Comparison of ENCODE assay signal across 8 cellular contexts in the genomic region with DNA sequence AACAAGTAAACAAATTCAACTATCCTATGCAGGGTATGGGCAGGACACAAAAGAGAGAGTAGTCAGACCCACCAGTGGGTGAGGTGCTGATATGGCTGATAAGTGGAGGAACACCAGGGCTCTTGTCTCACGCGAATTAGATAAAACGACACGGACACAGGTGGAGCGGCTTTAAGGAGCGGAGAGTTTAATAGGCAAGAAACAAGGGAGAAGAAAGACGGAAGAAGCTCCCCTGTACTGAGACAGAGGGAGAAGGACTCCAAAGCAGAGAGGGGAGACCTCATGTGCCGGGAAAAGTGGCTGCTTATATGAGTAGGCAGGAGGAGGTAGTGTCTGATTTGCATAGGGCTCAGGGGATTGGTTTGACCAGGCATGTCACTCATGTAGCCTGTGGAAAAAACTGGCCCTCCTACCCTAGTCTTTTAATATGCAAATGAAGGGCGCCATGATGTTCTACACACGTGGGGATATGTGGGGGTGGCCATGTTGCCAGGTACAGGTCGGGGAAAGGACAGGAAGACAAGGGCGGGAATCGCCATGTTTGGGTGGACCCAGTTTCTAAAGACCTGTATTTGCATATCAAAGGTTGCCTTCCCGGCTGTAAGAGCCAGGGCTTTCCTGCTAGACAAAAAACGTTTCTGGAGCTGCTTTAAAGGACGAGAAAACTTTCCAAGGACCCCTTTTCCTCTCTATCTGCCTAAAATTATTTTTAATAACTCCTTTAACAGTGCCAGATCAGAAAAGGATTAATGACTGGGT. TPM values are rescaled to one million over a fixed set of nuclear protein-coding genes. Genes with fewer than 3 reads are reported as not detected.
DNase-seq lines count a peak whose midpoint lies in the region; ATAC-seq, FAIRE-seq and TF ChIP-seq lines count a peak whose summit lies in the region.

No MANE protein-coding gene starts in this region.

- peak overlapping the region; percentile 91 to 99 (median 91) for H3K27ac Mint-ChIP-seq in CD4-positive, CD25-positive, alpha-beta regulatory T cell
- peak overlapping the region; percentile 69 to 79 for H3K27ac Mint-ChIP-seq in activated naive CD4-positive, alpha-beta T cell treated with anti-CD3 and anti-CD28 coated beads, Interleukin-2, amount 50 U/mL, for 72 hours

- peak overlapping the region; percentile 56 for H3K27ac ChIP-seq in CD4-positive, CD25-positive, alpha-beta regulatory T cell (ENCODE audit: insufficient read depth, low read length, poor library complexity, severe bottlenecking)
- H3K27ac ChIP-seq in pancreas (peak overlapping the region; percentile 44 to 86 (median 69)), tibial nerve (peak overlapping the region in 2 of 4 donors; percentile 5 to 65)

- TF ChIP-seq POLR2A in tibial nerve (IDR thresholded peaks at IDR 0.05) = peak in 1 of 2 donors; percentile 32

- peaks cover 16% of the 10 kb centered on the region for H3K4me1 ChIP-seq in CD4-positive, CD25-positive, alpha-beta regulatory T cell (ENCODE audit: control insufficient read depth, insufficient read depth, low read length, poor library complexity, severe bottlenecking)
- H3K4me1 ChIP-seq in pancreas (peaks cover 0 to 8% (median 8%) of the 10 kb centered on the region in 3 donors), tibial nerve (no peaks in the 10 kb centered on the region)

- no peak for TF ChIP-seq CTCF in pancreas (IDR thresholded peaks at IDR 0.05)
- TF ChIP-seq CTCF in tibial nerve (IDR thresholded peaks at IDR 0.05) = no peak

- H3K4me3 ChIP-seq in CD4-positive, CD25-positive, alpha-beta regulatory T cell (ENCODE audit: low read depth, low read length) = peak overlapping the region; percentile 77
- H3K4me3 ChIP-seq in pancreas (peak overlapping the region in 3 of 4 donors; percentile 12 to 45 (median 34)), tibial nerve (peak overlapping the region; percentile 10 to 39 (median 28))

- H3K27me3 Mint-ChIP-seq in CD4-positive, CD25-positive, alpha-beta regulatory T cell = peaks cover 30% of the 10 kb centered on the region

- no peak for TF ChIP-seq EP300 in tibial nerve (IDR thresholded peaks at IDR 0.05)

- DNase-seq in CD4-positive, CD25-positive, alpha-beta regulatory T cell = peak; percentile 67 to 95 (median 78)
- DNase-seq in HPDE6-E6E7 (ENCODE audit: extremely low spot score) (peak; percentile 35), RKO (ENCODE audit: low spot score) (peak; percentile 22), Right ventricle myocardium inferior (ENCODE audit: missing footprints) (no peak), pancreas (peak; percentile 67 to 93 (median 91)), tibial nerve (ENCODE audit: low spot score in 2 of 2) (peak; percentile 19 to 29)
- peak; percentile 58 to 90 for DNase-seq in activated naive CD4-positive, alpha-beta T cell treated with anti-CD3 and anti-CD28 coated beads, Interleukin-2, amount 50 U/mL, for 72 hours (ENCODE audit: low spot score in 2 of 2)

- peak overlapping the region; percentile 60 to 87 (median 84) for H3K4me3 Mint-ChIP-seq in CD4-positive, CD25-positive, alpha-beta regulatory T cell

- H3K27me3 ChIP-seq in CD4-positive, CD25-positive, alpha-beta regulatory T cell (ENCODE audit: control insufficient read depth, insufficient read depth, low read length) = no peaks in the 10 kb centered on the region
- H3K27me3 ChIP-seq in pancreas (no peaks in the 10 kb centered on the region), tibial nerve (peaks cover 0 to 5% of the 10 kb centered on the region in 2 donors)

- ATAC-seq in CD4-positive, CD25-positive, alpha-beta regulatory T cell (ENCODE audit: low read depth in 2 of 2) = peak; percentile 82 to 88
- ATAC-seq in GM19463 (IDR thresholded peaks at IDR 0.05; ENCODE audit: unreplicated experiment) = peak; percentile 82
- peak; percentile 90 to 94 for ATAC-seq in activated naive CD4-positive, alpha-beta T cell treated with anti-CD3 and anti-CD28 coated beads, Interleukin-2, amount 50 U/mL, for 72 hours
- ATAC-seq in Right ventricle myocardium inferior = peak; percentile 90
- peak; percentile 92 to 95 (median 94) for ATAC-seq in pancreas

- peaks cover 12 to 22% (median 18%) of the 10 kb centered on the region in 4 donors for H3K4me1 Mint-ChIP-seq in CD4-positive, CD25-positive, alpha-beta regulatory T cell

- WGBS in pancreas, 2 donors = 2 to 4% methylated on average over 16 of the region's 16 CpGs
- 4 to 5% methylated on average over 16 of the region's 16 CpGs for WGBS in tibial nerve, 2 donors

- peaks cover 0 to 1% (median 0%) of the 10 kb centered on the region in 7 donors for H3K9me3 Mint-ChIP-seq in CD4-positive, CD25-positive, alpha-beta regulatory T cell
- H3K9me3 Mint-ChIP-seq in activated naive CD4-positive, alpha-beta T cell treated with anti-CD3 and anti-CD28 coated beads, Interleukin-2, amount 50 U/mL, for 72 hours = no peaks in the 10 kb centered on the region

- FAIRE-seq in pancreas (lab: Jason Lieb, UNC) = peak; percentile 86

- intact Hi-C loops in Right ventricle myocardium inferior (cut with DNase I) (no loop called here), pancreas (cut with DNase I) (no loop called here)

- H3K36me3 Mint-ChIP-seq in CD4-positive, CD25-positive, alpha-beta regulatory T cell = no peaks in the 10 kb centered on the region
- H3K36me3 Mint-ChIP-seq in activated naive CD4-positive, alpha-beta T cell treated with anti-CD3 and anti-CD28 coated beads, Interleukin-2, amount 50 U/mL, for 72 hours = no peaks in the 10 kb centered on the region

- no peaks in the 10 kb centered on the region for H3K9me3 ChIP-seq in CD4-positive, CD25-positive, alpha-beta regulatory T cell (ENCODE audit: control insufficient read depth in 2 of 2, low read length in 2 of 2)
- no peaks in the 10 kb centered on the region for H3K9me3 ChIP-seq in pancreas
- H3K9me3 ChIP-seq in tibial nerve = no peaks in the 10 kb centered on the region

- H3K36me3 ChIP-seq in CD4-positive, CD25-positive, alpha-beta regulatory T cell (ENCODE audit: control insufficient read depth, insufficient read depth, low read length) = no peaks in the 10 kb centered on the region
- no peaks in the 10 kb centered on the region for H3K36me3 ChIP-seq in pancreas
- no peaks in the 10 kb centered on the region for H3K36me3 ChIP-seq in tibial nerve

RNA-seq across cellular contexts. Expression of gene RPGRIP1, which starts 28.8 kb away (rescaled TPM):
- not detected for total RNA-seq in CD4-positive, CD25-positive, alpha-beta regulatory T cell
- polyA plus RNA-seq in CD4-positive, CD25-positive, alpha-beta regulatory T cell = under 1 TPM in 1 of 4 donors, not detected in 3; 0.10 TPM
- not detected for total RNA-seq in activated naive CD4-positive, alpha-beta T cell treated with anti-CD3 and anti-CD28 coated beads, Interleukin-2, amount 50 U/mL, for 72 hours
- 0.60 TPM for total RNA-seq in Right ventricle myocardium inferior
- under 1 TPM in 3 of 6 donors, not detected in 3; 0.16 to 0.23 (median 0.21) TPM for total RNA-seq in pancreas
- polyA plus RNA-seq in pancreas = under 1 TPM; 0.08 to 0.31 TPM
- under 1 TPM in 3 of 4 donors, not detected in 1; 0.22 to 0.90 (median 0.78) TPM for total RNA-seq in tibial nerve

RNA-seq across cellular contexts. Expression of gene HNRNPC, which starts 39.4 kb away (rescaled TPM):
- 582 TPM for total RNA-seq in CD4-positive, CD25-positive, alpha-beta regulatory T cell
- polyA plus RNA-seq in CD4-positive, CD25-positive, alpha-beta regulatory T cell = 100 to 1,000 TPM; 752 to 840 (median 794) TPM
- total RNA-seq in activated naive CD4-positive, alpha-beta T cell treated with anti-CD3 and anti-CD28 coated beads, Interleukin-2, amount 50 U/mL, for 72 hours = 1,000 to 10,000 TPM in 1 of 2 donors, 100 to 1,000 TPM in 1; 948 to 1,048 TPM
- total RNA-seq in Right ventricle myocardium inferior = 266 TPM
- 100 to 1,000 TPM; 118 to 257 (median 175) TPM for total RNA-seq in pancreas
- 100 to 1,000 TPM; 259 to 269 TPM for polyA plus RNA-seq in pancreas
- total RNA-seq in tibial nerve = 100 to 1,000 TPM; 349 to 485 (median 426) TPM
